Comparison of ENCODE assay signal across 12 cellular contexts in genomic region chr7:28573751-28574295, GRCh38.
A peak's percentile ranks its signal among the peaks of the same experiment; 100 is the strongest.
DNase-seq lines count a peak whose midpoint lies in the region; ATAC-seq, FAIRE-seq and TF ChIP-seq lines count a peak whose summit lies in the region.
"Had no signal": no experiment of that assay in that cellular context is flagged by ENCODE, and none has a peak within 500 bp of the region (broad histone marks: within the 10 kb centered on the region; RNA-seq: fewer than 3 reads in every experiment).

No MANE protein-coding gene starts in this region.

- 8 to 11% methylated on average over 6 of the region's 6 CpGs for whole genome bisulfite sequencing in pancreas, 2 donors

- peaks cover 0 to 44% (median 6%) of the 10 kb centered on the region in 4 donors for H3K27me3 ChIP-seq in pancreas
- no peaks in the 10 kb centered on the region for H3K27me3 ChIP-seq in ascending aorta
- H3K27me3 ChIP-seq: gastrocnemius medialis had no signal

- DNase-seq in NCI-H2107 treated with DMSO at 0.1 percent for 48 hours (lab: John Stamatoyannopoulos, UW; ENCODE audit: unreplicated experiment): peak; percentile 89
- DNase-seq in amniotic epithelial cell (ENCODE audit: low read depth): peak; percentile 91
- DNase-seq in pancreas: no peak
- DNase-seq in medulla oblongata (ENCODE audit: extremely low spot score): no peak
- no peak for DNase-seq in ascending aorta (ENCODE audit: low spot score in 2 of 2)
- no peak for DNase-seq in NCI-H446 treated with DMSO at 0.1 percent for 48 hours (lab: John Stamatoyannopoulos, UW)
- DNase-seq: activated CD4-positive, alpha-beta T cell treated with anti-CD3 and anti-CD28 coated beads for 48 hours; gastrocnemius medialis; stimulated activated CD4-positive, alpha-beta T cell treated with anti-CD3 and anti-CD28 coated beads, Interleukin-2, amount 100 ng/mL, for 48 hours; stimulated activated naive CD8-positive, alpha-beta T cell treated with anti-CD3 and anti-CD28 coated beads, Interleukin-15, Interleukin-2, amounts not matched to agents 100 U/mL and 50 U/mL, for 24 hours had no signal

- TF ChIP-seq CTCF in pancreas (IDR thresholded peaks at IDR 0.05): no peak
- TF ChIP-seq CTCF in ascending aorta (IDR thresholded peaks at IDR 0.05): no peak

- peak; percentile 10 for ATAC-seq in GM21515 (IDR thresholded peaks at IDR 0.05; ENCODE audit: unreplicated experiment)
- ATAC-seq in pancreas: peak in 3 of 4 donors; percentile 24 to 41 (median 34)
- no peak for ATAC-seq in GM19455 (IDR thresholded peaks at IDR 0.05; ENCODE audit: unreplicated experiment)
- ATAC-seq: gastrocnemius medialis; stimulated activated naive CD8-positive, alpha-beta T cell treated with anti-CD3 and anti-CD28 coated beads, Interleukin-15, Interleukin-2, amounts not matched to agents 100 U/mL and 50 U/mL, for 24 hours had no signal

- intact Hi-C loops in pancreas (cut with DNase I): no loop called here
- intact Hi-C loops in ascending aorta (cut with DNase I): no loop called here

- H3K4me1 ChIP-seq in pancreas (peaks cover 0 to 8% (median 6%) of the 10 kb centered on the region in 3 donors), ascending aorta (no peaks in the 10 kb centered on the region)

- peak overlapping the region in 1 of 4 donors; percentile 30 for H3K27ac ChIP-seq in pancreas
- H3K27ac ChIP-seq in ascending aorta: no peak overlapping the region
- H3K27ac ChIP-seq: gastrocnemius medialis had no signal

- no peak for FAIRE-seq in pancreas (lab: Jason Lieb, UNC)

- no peak overlapping the region for H3K4me3 ChIP-seq in pancreas
- no peak overlapping the region for H3K4me3 ChIP-seq in ascending aorta
- H3K4me3 ChIP-seq: gastrocnemius medialis had no signal

- H3K36me3 ChIP-seq in pancreas: no peaks in the 10 kb centered on the region
- no peaks in the 10 kb centered on the region for H3K36me3 ChIP-seq in ascending aorta
- H3K36me3 ChIP-seq: gastrocnemius medialis had no signal

- H3K9me3 ChIP-seq in pancreas (no peaks in the 10 kb centered on the region), ascending aorta (no peaks in the 10 kb centered on the region)
- H3K9me3 ChIP-seq: gastrocnemius medialis had no signal

Comparison
In these comparisons a context has a peak if more than half of its experiments do, and no peak if none do; other contexts are left out.
1. DNase-seq: peak in NCI-H2107 treated with DMSO at 0.1 percent for 48 hours (single experiment) and amniotic epithelial cell (single experiment); none in pancreas (0 of 6), medulla oblongata (single experiment), ascending aorta (0 of 2) and NCI-H446 treated with DMSO at 0.1 percent for 48 hours (single experiment).